Comparison of ENCODE assay signal across 21 cellular contexts in genomic region chr10:26221571-26221970, GRCh38. TPM values are rescaled to one million over a fixed set of nuclear protein-coding genes. Genes with fewer than 3 reads are reported as not detected.
DNase-seq lines count a peak whose midpoint lies in the region; ATAC-seq, FAIRE-seq and TF ChIP-seq lines count a peak whose summit lies in the region.
"Had no signal": no experiment of that assay in that cellular context is flagged by ENCODE, and none has a peak within 500 bp of the region (broad histone marks: within the 10 kb centered on the region; RNA-seq: fewer than 3 reads in every experiment).

No MANE protein-coding gene starts in this region.

- no peak overlapping the region for H3K4me3 Mint-ChIP-seq in H9
- no peak overlapping the region for H3K4me3 Mint-ChIP-seq in neural progenitor cell

- TF ChIP-seq POLR2A in H1 (IDR thresholded peaks at IDR 0.05; ENCODE audit: control extremely low read depth in 1 of 2, low read depth in 2 of 2, low read length in 2 of 2): no peak

- H3K27me3 ChIP-seq in H9 (ENCODE audit: insufficient read depth, low read length) (peaks cover 28% of the 10 kb centered on the region; the same call in 1 of the 2 replicates), H1 (replicated peaks in 1 of 4; ENCODE audit: control insufficient read depth in 3 of 4, extremely low read depth in 1 of 4, insufficient read depth in 3 of 4, low read length in 3 of 4) (peaks cover 31 to 47% (median 38%) of the 10 kb centered on the region in 4 experiments), neural progenitor cell (peaks cover 100% of the 10 kb centered on the region)
- peaks cover 9% of the 10 kb centered on the region for H3K27me3 ChIP-seq in effector memory CD4-positive, alpha-beta T cell (replicated peaks; ENCODE audit: control insufficient read depth, insufficient read depth, low read length, poor library complexity, severe bottlenecking)

- H3K27ac Mint-ChIP-seq in H9 (no peak overlapping the region; a peak in 1 of 7 replicates), neural progenitor cell (no peak overlapping the region)

- H3K9me3 Mint-ChIP-seq in H9 (peaks cover 3 to 9% of the 10 kb centered on the region in 2 experiments; a peak in 2 of 5 replicates), neural progenitor cell (peaks cover 5% of the 10 kb centered on the region)

- H2BK20ac ChIP-seq in H9 (ENCODE audit: low read depth, low read length, poor library complexity, severe bottlenecking) (no peak overlapping the region), H1 (ENCODE audit: low read length) (no peak overlapping the region)

- H3K4ac ChIP-seq in H9 (ENCODE audit: low read depth, low read length): no peak overlapping the region
- no peak overlapping the region for H3K4ac ChIP-seq in H1 (replicated peaks; ENCODE audit: insufficient read length, low read depth, low read length)

- H3K9me3 ChIP-seq in H9 (ENCODE audit: control insufficient read depth, low read depth, low read length): no peaks in the 10 kb centered on the region
- H3K9me3 ChIP-seq in H1 (ENCODE audit: insufficient read depth in 2 of 2, low read depth in 1 of 2, low read length in 1 of 2): no peaks in the 10 kb centered on the region
- no peaks in the 10 kb centered on the region for H3K9me3 ChIP-seq in neural progenitor cell (ENCODE audit: low read depth)
- H3K9me3 ChIP-seq in effector memory CD4-positive, alpha-beta T cell (ENCODE audit: control insufficient read depth, low read length): no peaks in the 10 kb centered on the region
- H3K9me3 ChIP-seq: MG63 had no signal

- ATAC-seq in GM18861 (IDR thresholded peaks at IDR 0.05; ENCODE audit: unreplicated experiment): no peak
- ATAC-seq: Right ventricle myocardium inferior had no signal

- H2AK5ac ChIP-seq in H9 (ENCODE audit: insufficient read length, low read length) (no peak overlapping the region), H1 (ENCODE audit: low read depth, low read length) (no peak overlapping the region)

- peak; percentile 36 for DNase-seq in H9
- DNase-seq in NCI-H2227 treated with DMSO at 0.1 percent for 48 hours (lab: John Stamatoyannopoulos, UW): peak; percentile 50
- DNase-seq in H1 (ENCODE audit: low read depth in 1 of 2, low spot score in 2 of 2): no peak
- DNase-seq in neural progenitor cell (ENCODE audit: low spot score): peak; percentile 40
- DNase-seq in Ammon's horn (ENCODE audit: low spot score): no peak
- DNase-seq in effector memory CD4-positive, alpha-beta T cell: no peak
- DNase-seq: C1 segment of cervical spinal cord, Kasumi-1, MG63, NCI-H1048, NCI-H146, NCI-H446 treated with DMSO at 0.1 percent for 48 hours had no signal

- no peak overlapping the region for H3K4me3 ChIP-seq in H1 (ENCODE audit: extremely low read depth in 1 of 4, insufficient read depth in 2 of 4, low read depth in 3 of 4, low read length in 4 of 4)
- H3K4me3 ChIP-seq in neural progenitor cell: no peak overlapping the region
- H3K4me3 ChIP-seq in effector memory CD4-positive, alpha-beta T cell (ENCODE audit: insufficient read depth, low read depth, low read length, poor library complexity, severe bottlenecking): no peak overlapping the region
- H3K4me3 ChIP-seq: MG63 had no signal

- CTCF ChIA-PET in H1 (lab: Charles Lee; ENCODE audit: partially characterized antibody): no interaction called here

- FAIRE-seq in H1 (lab: Jason Lieb, UNC): no peak
- FAIRE-seq: D721Med, GM12892, GM18507, H54, RCC 7860 had no signal

- no peak overlapping the region for H2BK5ac ChIP-seq in H9 (ENCODE audit: insufficient read length, low read length)
- H2BK5ac ChIP-seq in H1 (ENCODE audit: low read depth, low read length): no peak overlapping the region

- no peak overlapping the region for H4K8ac ChIP-seq in H9 (replicated peaks; ENCODE audit: insufficient read length, low read depth, low read length)
- no peak overlapping the region for H4K8ac ChIP-seq in H1 (ENCODE audit: extremely low read depth, insufficient read depth, low read length)

- H3K4me1 ChIP-seq in H9 (ENCODE audit: insufficient read depth, low read length) (no peaks in the 10 kb centered on the region; the same call in 1 of the 2 replicates), H1 (replicated peaks in 1 of 4; ENCODE audit: control insufficient read depth in 3 of 4, insufficient read depth in 4 of 4, low read length in 3 of 4) (peaks cover 0 to 20% (median 6%) of the 10 kb centered on the region in 4 experiments; a peak in 5 of 7 replicates), neural progenitor cell (peaks cover 15% of the 10 kb centered on the region)
- peaks cover 17% of the 10 kb centered on the region for H3K4me1 ChIP-seq in effector memory CD4-positive, alpha-beta T cell (ENCODE audit: control insufficient read depth, insufficient read depth, low read length, poor library complexity, severe bottlenecking)

- H3K9ac ChIP-seq in H9 (ENCODE audit: extremely low read depth, insufficient read length, low read length) (no peak overlapping the region), H1 (replicated peaks in 1 of 4; ENCODE audit: extremely low read depth in 1 of 4, low read depth in 3 of 4, low read length in 3 of 4) (no peak overlapping the region), neural progenitor cell (no peak overlapping the region)

- H3K14ac ChIP-seq in H9 (ENCODE audit: insufficient read depth, low read length): no peak overlapping the region
- no peak overlapping the region for H3K14ac ChIP-seq in H1 (ENCODE audit: insufficient read length)

- H4K91ac ChIP-seq in H9 (ENCODE audit: insufficient read length, low read depth, low read length): no peak overlapping the region
- no peak overlapping the region for H4K91ac ChIP-seq in H1 (replicated peaks; ENCODE audit: insufficient read length, low read length)

- H2BK12ac ChIP-seq in H9 (ENCODE audit: insufficient read length, low read depth, low read length) (no peak overlapping the region), H1 (ENCODE audit: low read depth, low read length) (0 out of 2 replicates have a peak overlapping the region, but pooled peaks have one; percentile 10)

- no peak overlapping the region for H3K23ac ChIP-seq in H9 (ENCODE audit: insufficient read length, low read depth, low read length)
- H3K23ac ChIP-seq in H1 (ENCODE audit: insufficient read length): no peak overlapping the region

- H3K79me1 ChIP-seq in H9 (ENCODE audit: insufficient read depth, low read depth, low read length, poor library complexity, severe bottlenecking) (no peaks in the 10 kb centered on the region), H1 (ENCODE audit: low read depth, low read length) (no peaks in the 10 kb centered on the region; the same call in 1 of the 2 replicates)

- POLR2A ChIA-PET in H1 (lab: Charles Lee; ENCODE audit: partially characterized antibody): no interaction called here

- H3K56ac ChIP-seq in H9 (ENCODE audit: insufficient read length, low read depth, low read length) (no peak overlapping the region), H1 (replicated peaks; ENCODE audit: insufficient read length, low read depth, low read length) (no peak overlapping the region)

- H2BK120ac ChIP-seq in H9 (ENCODE audit: low read depth, low read length, poor library complexity, severe bottlenecking) (no peak overlapping the region), H1 (replicated peaks; ENCODE audit: low read depth, low read length) (no peak overlapping the region)

- H3K23me2 ChIP-seq in H9 (ENCODE audit: insufficient read length, low read depth, low read length, poor library complexity, severe bottlenecking): peaks cover 14% of the 10 kb centered on the region
- peaks cover 10% of the 10 kb centered on the region; the same call in 1 of the 2 replicates for H3K23me2 ChIP-seq in H1 (ENCODE audit: low read depth, low read length)

- no peak for TF ChIP-seq CTCF in H9 (conservative IDR thresholded peaks at IDR 0.05)
- TF ChIP-seq CTCF in H1 (IDR thresholded peaks at IDR 0.05; ENCODE audit: control extremely low read depth in 1 of 3, insufficient read depth in 1 of 3, low read depth in 1 of 3, low read length in 3 of 3): no peak
- TF ChIP-seq CTCF in neural progenitor cell (IDR thresholded peaks at IDR 0.05): no peak

- peak in 1 of 2 experiments; percentile 15; a peak in 1 of 4 replicates for TF ChIP-seq RAD21 in H1 (IDR thresholded peaks at IDR 0.05 in 1 of 2, conservative IDR thresholded peaks at IDR 0.05 in 1 of 2; ENCODE audit: low read depth in 2 of 2, low read length in 2 of 2)

- no peak overlapping the region for H3K27ac ChIP-seq in H9 (ENCODE audit: insufficient read length, low read depth, low read length)
- no peak overlapping the region for H3K27ac ChIP-seq in H1 (ENCODE audit: low read depth, low read length)
- H3K27ac ChIP-seq in neural progenitor cell: no peak overlapping the region
- H3K27ac ChIP-seq in effector memory CD4-positive, alpha-beta T cell (ENCODE audit: insufficient read depth, low read length, poor library complexity, severe bottlenecking): no peak overlapping the region

- H4K5ac ChIP-seq in H9 (ENCODE audit: insufficient read length, low read depth, low read length): no peak overlapping the region
- no peak overlapping the region for H4K5ac ChIP-seq in H1 (ENCODE audit: insufficient read length, low read depth, low read length)

- H3K4me2 ChIP-seq in H9 (ENCODE audit: insufficient read depth, insufficient read length, low read length) (no peak overlapping the region), H1 (ENCODE audit: insufficient read depth in 1 of 2, low read depth in 2 of 2, low read length in 2 of 2) (no peak overlapping the region; a peak in 1 of 4 replicates), neural progenitor cell (no peak overlapping the region)

- no peak overlapping the region for H2AFZ ChIP-seq in H9 (ENCODE audit: low read length)
- no peak overlapping the region for H2AFZ ChIP-seq in H1 (ENCODE audit: low read length)
- H2AFZ ChIP-seq in neural progenitor cell (replicated peaks): no peak overlapping the region

- H3K27me3 Mint-ChIP-seq in H9 (ENCODE audit: low read depth) (peaks cover 73% of the 10 kb centered on the region), neural progenitor cell (ENCODE audit: insufficient read depth, low read depth) (peaks cover 47% of the 10 kb centered on the region)

- TF ChIP-seq EP300 in H1 (IDR thresholded peaks at IDR 0.05; ENCODE audit: borderline replicate concordance in 1 of 2, low read depth in 2 of 2, low read length in 2 of 2): no peak

- H3K4me1 Mint-ChIP-seq in H9 (peaks cover 24 to 25% of the 10 kb centered on the region in 2 experiments), neural progenitor cell (peaks cover 14% of the 10 kb centered on the region)

- no peaks in the 10 kb centered on the region; a peak in 1 of 7 replicates for H3K36me3 Mint-ChIP-seq in H9 (ENCODE audit: insufficient read depth in 1 of 3, low read depth in 3 of 3)
- no peaks in the 10 kb centered on the region for H3K36me3 Mint-ChIP-seq in neural progenitor cell

- H2BK15ac ChIP-seq in H9 (ENCODE audit: low read depth, low read length) (no peak overlapping the region), H1 (ENCODE audit: low read length) (0 out of 2 replicates have a peak overlapping the region, but pooled peaks have one; percentile 23)

- H4K20me1 ChIP-seq in H9 (ENCODE audit: control insufficient read depth, insufficient read depth, insufficient read length) (no peaks in the 10 kb centered on the region), H1 (replicated peaks in 1 of 2; ENCODE audit: control insufficient read depth in 1 of 2, insufficient read depth in 2 of 2, low read length in 2 of 2) (no peaks in the 10 kb centered on the region), neural progenitor cell (ENCODE audit: low read depth) (peaks cover 40% of the 10 kb centered on the region)

- no CpG with 5 or more reads among the region's 8 CpGs for WGBS in H9 (ENCODE audit: extremely low coverage, insufficient read length, low lambda C conversion rate)
- WGBS in H1 (ENCODE audit: extremely low coverage in 1 of 2, insufficient coverage in 1 of 2, insufficient read length in 1 of 2, insufficient replicate concordance in 2 of 2, low coverage in 1 of 2, low lambda C conversion rate in 2 of 2, missing lambda C conversion rate in 1 of 2), 2 experiments: 70% methylated on average over 8 of the region's 8 CpGs; no CpG with 5 or more reads in 1 of the 2 experiments

- no peaks in the 10 kb centered on the region for H3F3A ChIP-seq in neural progenitor cell (ENCODE audit: low read depth)

- no peak overlapping the region for H3K18ac ChIP-seq in H9 (ENCODE audit: insufficient read length, low read depth, low read length)
- no peak overlapping the region for H3K18ac ChIP-seq in H1 (ENCODE audit: extremely low read depth, low read length)

- no peaks in the 10 kb centered on the region for H3K79me2 ChIP-seq in H9 (ENCODE audit: insufficient read depth, low read length)
- no peaks in the 10 kb centered on the region for H3K79me2 ChIP-seq in H1 (ENCODE audit: control insufficient read depth in 1 of 2, insufficient read depth in 2 of 2, low read length in 2 of 2)
- no peaks in the 10 kb centered on the region for H3K79me2 ChIP-seq in neural progenitor cell (ENCODE audit: low read depth)

- H3T11ph ChIP-seq in H9 (ENCODE audit: low read length): no peak overlapping the region

- H3K36me3 ChIP-seq in H1 (ENCODE audit: control insufficient read depth in 2 of 4, insufficient read depth in 4 of 4, low read length in 3 of 4) (no peaks in the 10 kb centered on the region), neural progenitor cell (no peaks in the 10 kb centered on the region)
- no peaks in the 10 kb centered on the region for H3K36me3 ChIP-seq in effector memory CD4-positive, alpha-beta T cell (ENCODE audit: control insufficient read depth, insufficient read depth, low read length)
- H3K36me3 ChIP-seq: MG63 had no signal

RNA-seq across cellular contexts. Expression of gene GAD2, which starts 5.0 kb away (rescaled TPM):
- total RNA-seq in H9 (2021) (2.0 and 2.3 TPM in 2 replicates), neural progenitor cell (ENCODE audit: low replicate concordance) (0.41 and 0.74 TPM in 2 replicates)
- total RNA-seq in H1 (2021; fragmentation: NEBNext Ultra II Directional; extraction: Animal tissue kit (Norgen Biotek cat#: 25700)): 0.27 and 0.47 TPM in 2 replicates
- 0.30 and 0.46 TPM in 2 replicates for polyA plus RNA-seq in H1 (2011; rRNA removed)
- polyA plus RNA-seq in H1 (2011; cell fraction: cytosol; rRNA removed): 0.31 TPM
- polyA plus RNA-seq in H1 (2011; cell fraction: nucleus; rRNA removed): 0.36 TPM
- polyA plus RNA-seq in H1 (2012, experiment 1 of 2): 0.03 to 0.66 TPM (median 0.20 TPM) in 4 replicates
- polyA plus RNA-seq in H1 (2012, experiment 2 of 2): 0.31 TPM
- 1.6 TPM for polyA plus RNA-seq in H1 (2013, experiment 1 of 2)
- polyA plus RNA-seq in H1 (2013, experiment 2 of 2): 0.94 TPM
- not detected in 2 replicates for polyA minus RNA-seq in H1 (2011; rRNA and poly(A)+ RNA removed)
- not detected for polyA minus RNA-seq in H1 (2011; cell fraction: cytosol; rRNA and poly(A)+ RNA removed)
- polyA minus RNA-seq in H1 (2011; cell fraction: nucleus; rRNA and poly(A)+ RNA removed): not detected
- total RNA-seq: OCI-LY7, Right ventricle myocardium inferior, SK-MEL-5 had no signal

Comparison
In these comparisons a context has a peak if more than half of its experiments do, and no peak if none do; other contexts are left out.
1. DNase-seq: peak in H9 (single experiment), NCI-H2227 treated with DMSO at 0.1 percent for 48 hours (single experiment) and neural progenitor cell (single experiment); none in H1 (0 of 2), Ammon's horn (single experiment) and effector memory CD4-positive, alpha-beta T cell (0 of 3).